ENCODE assay signal across 25 cellular contexts in genomic region chr13:67474114-67474513, GRCh38.
"Had no signal": no experiment of that assay in that cellular context is flagged by ENCODE, and none has a peak within 500 bp of the region (broad histone marks: within the 10 kb centered on the region; RNA-seq: fewer than 3 reads in every experiment).

No MANE protein-coding gene starts in this region.

- H3K27ac Mint-ChIP-seq: immature natural killer cell; naive B cell; natural killer cell treated with Interleukin-12 subunit alpha and Interleukin-12 subunit beta and Interleukin-15 and Interleukin-18, amount 100 ng/mL, for 72 hours; progenitor cell of endocrine pancreas; stimulated activated effector memory CD8-positive, alpha-beta T cell treated with anti-CD3 and anti-CD28 coated beads, Interleukin-12 subunit alpha, Interleukin-12 subunit beta, amount 100 ng/mL, for 72 hours; stimulated activated naive CD8-positive, alpha-beta T cell treated with anti-CD3 and anti-CD28 coated beads, Interleukin-15, Interleukin-2, amounts not matched to agents 100 ng/mL and 50 ng/mL, for 24 hours had no signal

- H3K27me3 ChIP-seq: left lung, right atrium auricular region, spleen, suprapubic skin, tibial artery, vagina had no signal

- H3K27ac ChIP-seq: left lung, lower lobe of right lung, ovary, right atrium auricular region, spleen, suprapubic skin, thoracic aorta, tibial artery, vagina had no signal

- H3K9me3 ChIP-seq: ovary, thoracic aorta, vagina had no signal

- H3K4me3 Mint-ChIP-seq: immature natural killer cell; naive B cell; natural killer cell treated with Interleukin-12 subunit alpha and Interleukin-12 subunit beta and Interleukin-15 and Interleukin-18, amount 100 ng/mL, for 72 hours; stimulated activated effector memory CD8-positive, alpha-beta T cell treated with anti-CD3 and anti-CD28 coated beads, Interleukin-12 subunit alpha, Interleukin-12 subunit beta, amount 100 ng/mL, for 72 hours; stimulated activated naive CD8-positive, alpha-beta T cell treated with anti-CD3 and anti-CD28 coated beads, Interleukin-15, Interleukin-2, amounts not matched to agents 100 ng/mL and 50 ng/mL, for 24 hours had no signal

- DNase-seq: hypothalamus; immature natural killer cell; kidney; left colon; left lung; lower lobe of right lung; mammary epithelial cell; mesenchymal stem cell; naive B cell; ovary; small intestine; spleen; stimulated activated CD4-positive, alpha-beta T cell treated with anti-CD3 and anti-CD28 coated beads, Interleukin-4, amount 100 ng/mL, for 24 hours; stimulated activated naive CD4-positive, alpha-beta T cell; tibial artery; trophoblast cell had no signal

- H3K4me3 ChIP-seq: left lung, lower lobe of right lung, ovary, right atrium auricular region, spleen, suprapubic skin, thoracic aorta, tibial artery, vagina had no signal

- H3K4me1 Mint-ChIP-seq: immature natural killer cell; naive B cell; stimulated activated effector memory CD8-positive, alpha-beta T cell treated with anti-CD3 and anti-CD28 coated beads, Interleukin-12 subunit alpha, Interleukin-12 subunit beta, amount 100 ng/mL, for 72 hours had no signal

- H3K36me3 ChIP-seq: left lung, lower lobe of right lung, ovary, right atrium auricular region, spleen, suprapubic skin, thoracic aorta, tibial artery, vagina had no signal

- H3K36me3 Mint-ChIP-seq: naive B cell; natural killer cell treated with Interleukin-12 subunit alpha and Interleukin-12 subunit beta and Interleukin-15 and Interleukin-18, amount 100 ng/mL, for 72 hours; stimulated activated effector memory CD8-positive, alpha-beta T cell treated with anti-CD3 and anti-CD28 coated beads, Interleukin-12 subunit alpha, Interleukin-12 subunit beta, amount 100 ng/mL, for 72 hours had no signal

- ATAC-seq: left colon; left lung; lower lobe of right lung; natural killer cell treated with Interleukin-12 subunit alpha and Interleukin-12 subunit beta and Interleukin-15 and Interleukin-18, amount 100 ng/mL, for 72 hours; sciatic nerve; stimulated activated effector memory CD8-positive, alpha-beta T cell treated with anti-CD3 and anti-CD28 coated beads, Interleukin-12 subunit alpha, Interleukin-12 subunit beta, amount 100 ng/mL, for 72 hours had no signal

- H3K4me1 ChIP-seq: left lung, lower lobe of right lung, right atrium auricular region, spleen, suprapubic skin, tibial artery, vagina had no signal

- H3K27me3 Mint-ChIP-seq: naive B cell; natural killer cell treated with Interleukin-12 subunit alpha and Interleukin-12 subunit beta and Interleukin-15 and Interleukin-18, amount 100 ng/mL, for 72 hours; progenitor cell of endocrine pancreas; stimulated activated naive CD8-positive, alpha-beta T cell treated with anti-CD3 and anti-CD28 coated beads, Interleukin-15, Interleukin-2, amounts not matched to agents 100 ng/mL and 50 ng/mL, for 24 hours had no signal
